In genomic region chr4:76982638-76983579, GRCh38 we compare ENCODE assay signal across 10 cellular contexts. TPM values are rescaled to one million over a fixed set of nuclear protein-coding genes. Genes with fewer than 3 reads are reported as not detected.
DNase-seq lines count a peak whose midpoint lies in the region; ATAC-seq, FAIRE-seq and TF ChIP-seq lines count a peak whose summit lies in the region.
"Had no signal": no experiment of that assay in that cellular context is flagged by ENCODE, and none has a peak within 500 bp of the region (broad histone marks: within the 10 kb centered on the region; RNA-seq: fewer than 3 reads in every experiment).

No MANE protein-coding gene starts in this region.

- 78% methylated on average over 7 of the region's 7 CpGs for WGBS in esophagus muscularis mucosa

- peak; percentile 67 for ATAC-seq in activated CD8-positive, alpha-beta memory T cell treated with anti-CD3 and anti-CD28 coated beads, Interleukin-2, amount 10 ng/mL, durations not matched to agents 7 days and 5 days
- no peak for ATAC-seq in omental fat pad (ENCODE audit: low FRiP score)

- peak; percentile 4 for FAIRE-seq in RCC 7860 (lab: Jason Lieb, UNC)

- H3K27ac Mint-ChIP-seq in activated CD8-positive, alpha-beta memory T cell treated with anti-CD3 and anti-CD28 coated beads, Interleukin-2, amount 10 ng/mL, durations not matched to agents 7 days and 5 days = peak overlapping the region; percentile 61
- H3K27ac Mint-ChIP-seq: activated B cell treated with CpG ODN at 0.5 μM for 24 hours had no signal

- H3K4me3 ChIP-seq in esophagus muscularis mucosa = no peak overlapping the region
- no peak overlapping the region for H3K4me3 ChIP-seq in stomach smooth muscle (ENCODE audit: low read length in 2 of 2)

- CTCF ChIA-PET in activated CD8-positive, alpha-beta memory T cell treated with anti-CD3 and anti-CD28 coated beads, Interleukin-2, amount 10 ng/mL, durations not matched to agents 7 days and 5 days (lab: Charles Lee) = interaction anchor here (0.6 to 1.4 kb wide), 3 partner anchors 11 to 326 kb away, joined by 3 to 4 read pairs (median 3); no protein-coding TSS in a partner anchor

- H3K9me3 ChIP-seq in esophagus muscularis mucosa (no peaks in the 10 kb centered on the region), stomach smooth muscle (ENCODE audit: control insufficient read depth in 2 of 2, low read length in 2 of 2) (no peaks in the 10 kb centered on the region)

- intact Hi-C loops in esophagus muscularis mucosa (cut with DNase I) = no loop called here

- peaks cover 7% of the 10 kb centered on the region for H3K36me3 Mint-ChIP-seq in activated CD8-positive, alpha-beta memory T cell treated with anti-CD3 and anti-CD28 coated beads, Interleukin-2, amount 10 ng/mL, durations not matched to agents 7 days and 5 days

- no peak for DNase-seq in activated CD8-positive, alpha-beta memory T cell treated with anti-CD3 and anti-CD28 coated beads, Interleukin-2, amount 10 ng/mL, durations not matched to agents 7 days and 5 days
- DNase-seq in activated CD8-positive, alpha-beta memory T cell treated with anti-CD3 and anti-CD28 coated beads for 24 hours = no peak
- DNase-seq in RCC 7860 (ENCODE audit: low spot score) = no peak
- no peak for DNase-seq in esophagus muscularis mucosa (ENCODE audit: extremely low spot score)
- no peak for DNase-seq in NCI-H2029 treated with DMSO at 0.1 percent for 48 hours (lab: John Stamatoyannopoulos, UW)
- no peak for DNase-seq in activated naive CD4-positive, alpha-beta T cell treated with Interleukin-2 at 50 U/mL for 16 hours
- DNase-seq in omental fat pad (ENCODE audit: low spot score) = no peak
- DNase-seq: activated B cell treated with CpG ODN at 0.5 μM for 24 hours had no signal

- TF ChIP-seq CTCF in esophagus muscularis mucosa (IDR thresholded peaks at IDR 0.05) (no peak), omental fat pad (IDR thresholded peaks at IDR 0.05) (no peak)

- no peak for TF ChIP-seq EP300 in esophagus muscularis mucosa (IDR thresholded peaks at IDR 0.05)

- peak overlapping the region; percentile 19 for H3K4me3 Mint-ChIP-seq in activated CD8-positive, alpha-beta memory T cell treated with anti-CD3 and anti-CD28 coated beads, Interleukin-2, amount 10 ng/mL, durations not matched to agents 7 days and 5 days
- H3K4me3 Mint-ChIP-seq: activated B cell treated with CpG ODN at 0.5 μM for 24 hours had no signal

- H3K36me3 ChIP-seq in esophagus muscularis mucosa = no peaks in the 10 kb centered on the region
- no peaks in the 10 kb centered on the region for H3K36me3 ChIP-seq in stomach smooth muscle (ENCODE audit: control insufficient read depth in 2 of 2, insufficient read depth in 2 of 2, low read length in 2 of 2)

- peaks cover 16% of the 10 kb centered on the region for H3K27me3 Mint-ChIP-seq in activated CD8-positive, alpha-beta memory T cell treated with anti-CD3 and anti-CD28 coated beads, Interleukin-2, amount 10 ng/mL, durations not matched to agents 7 days and 5 days
- H3K27me3 Mint-ChIP-seq: activated B cell treated with CpG ODN at 0.5 μM for 24 hours had no signal

- H3K9ac ChIP-seq in stomach smooth muscle (ENCODE audit: low read length in 2 of 2) = no peak overlapping the region

- TF ChIP-seq POLR2A in esophagus muscularis mucosa (IDR thresholded peaks at IDR 0.05; ENCODE audit: low read depth) = no peak

- H3K27ac ChIP-seq in esophagus muscularis mucosa (replicated peaks in 1 of 4) (peak overlapping the region in 3 of 4 donors; percentile 56 to 58 (median 57)), stomach smooth muscle (ENCODE audit: low read length) (peak overlapping the region; percentile 3)
- H3K27ac ChIP-seq: C4-2B had no signal

- H3K4me1 Mint-ChIP-seq in activated CD8-positive, alpha-beta memory T cell treated with anti-CD3 and anti-CD28 coated beads, Interleukin-2, amount 10 ng/mL, durations not matched to agents 7 days and 5 days = peaks cover 59% of the 10 kb centered on the region

- H3K4me1 ChIP-seq in esophagus muscularis mucosa (peaks cover 25 to 67% (median 45%) of the 10 kb centered on the region in 4 donors), stomach smooth muscle (ENCODE audit: control insufficient read depth, insufficient read depth, low read length) (peaks cover 16% of the 10 kb centered on the region)

- H3K27me3 ChIP-seq in esophagus muscularis mucosa (no peaks in the 10 kb centered on the region), stomach smooth muscle (ENCODE audit: control insufficient read depth in 1 of 2, insufficient read depth in 2 of 2, low read length in 2 of 2) (no peaks in the 10 kb centered on the region)

- H3K9me3 Mint-ChIP-seq in activated CD8-positive, alpha-beta memory T cell treated with anti-CD3 and anti-CD28 coated beads, Interleukin-2, amount 10 ng/mL, durations not matched to agents 7 days and 5 days (ENCODE audit: low read depth) = no peaks in the 10 kb centered on the region
- H3K9me3 Mint-ChIP-seq: activated B cell treated with CpG ODN at 0.5 μM for 24 hours had no signal

RNA-seq across cellular contexts. Expression of gene SEPTIN11, which starts 33.4 kb away (rescaled TPM):
- total RNA-seq in activated CD8-positive, alpha-beta memory T cell treated with anti-CD3 and anti-CD28 coated beads, Interleukin-2, amount 10 ng/mL, durations not matched to agents 7 days and 5 days = 10 to 100 TPM; 33.3 to 69.3 TPM
- total RNA-seq in esophagus muscularis mucosa (100 to 1,000 TPM in 1 of 4 donors, 10 to 100 TPM in 3; 74.1 to 144 (median 86.9) TPM), omental fat pad (100 to 1,000 TPM; 203 to 434 (median 245) TPM)
